ENCODE assay signal across 13 cellular contexts in the genomic region with DNA sequence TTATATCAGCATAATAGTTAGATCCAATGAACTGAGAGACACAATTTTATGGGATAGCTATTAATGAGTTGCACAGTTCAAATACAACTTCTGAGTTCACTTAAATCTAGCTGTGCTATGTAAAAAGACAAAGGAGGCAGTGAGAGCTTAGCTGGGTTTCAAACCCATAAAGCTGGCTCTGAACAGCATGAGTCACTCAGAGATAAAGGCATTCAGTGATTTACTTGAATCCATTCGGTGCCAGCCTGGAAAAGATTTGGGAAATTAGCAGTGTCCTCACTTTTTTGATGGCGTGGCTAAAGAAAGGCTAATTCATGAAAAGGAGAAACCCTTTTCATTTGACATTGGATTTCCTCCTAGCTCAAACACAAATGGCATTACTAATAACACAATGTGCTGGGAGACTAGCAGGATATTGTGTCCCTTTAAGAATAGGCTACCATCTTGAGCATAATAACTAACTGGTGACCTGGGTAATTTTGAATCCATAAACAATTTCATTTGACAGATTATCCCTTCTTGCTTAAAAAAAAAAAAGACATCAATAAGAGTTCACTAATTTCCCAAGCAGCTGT.
DNase-seq lines count a peak whose midpoint lies in the region; ATAC-seq and TF ChIP-seq lines count a peak whose summit lies in the region.
"Had no signal": no experiment of that assay in that cellular context is flagged by ENCODE, and none has a peak within 500 bp of the region (broad histone marks: within the 10 kb centered on the region; RNA-seq: fewer than 3 reads in every experiment).

No MANE protein-coding gene starts in this region.

- H3K27me3 Mint-ChIP-seq in osteocyte (ENCODE audit: unreplicated experiment), result no peaks in the 10 kb centered on the region

- DNase-seq in EL (peak; percentile 30), NCI-H226 (peak; percentile 73), fibroblast of villous mesenchyme (ENCODE audit: low read depth) (peak; percentile 38), osteocyte (ENCODE audit: extremely low spot score, unreplicated experiment) (no peak), D341Med (ENCODE audit: low spot score) (no peak), AML-193 (lab: John Stamatoyannopoulos, UW) (no peak)
- DNase-seq: activated CD4-positive, alpha-beta T cell treated with anti-CD3 and anti-CD28 coated beads for 1 hour; activated gamma-delta T cell; NCI-H2107 had no signal

- no peaks in the 10 kb centered on the region for H3K36me3 Mint-ChIP-seq in osteocyte (ENCODE audit: unreplicated experiment)

- H3K9me3 Mint-ChIP-seq in osteocyte (ENCODE audit: unreplicated experiment), result peaks cover 3% of the 10 kb centered on the region
- H3K9me3 Mint-ChIP-seq: T-helper 2 cell treated with Interferon-gamma antibody and Interleukin-4, amounts not matched to agents 5 μg/mL and 100 μg/mL, for 36 hours had no signal

- peaks cover 70% of the 10 kb centered on the region for H3K4me1 Mint-ChIP-seq in osteocyte (ENCODE audit: unreplicated experiment)

- TF ChIP-seq CTCF in fibroblast of villous mesenchyme (IDR thresholded peaks at IDR 0.05; ENCODE audit: insufficient read depth, low read depth, low read length) (no peak), osteocyte (IDR thresholded peaks at IDR 0.05) (no peak)

- no peak overlapping the region for H3K4me3 Mint-ChIP-seq in osteocyte (ENCODE audit: unreplicated experiment)
- H3K4me3 Mint-ChIP-seq: T-helper 2 cell treated with Interferon-gamma antibody and Interleukin-4, amounts not matched to agents 5 μg/mL and 100 μg/mL, for 36 hours had no signal

- peak overlapping the region; percentile 93 for H3K27ac Mint-ChIP-seq in osteocyte (ENCODE audit: unreplicated experiment)
- H3K27ac Mint-ChIP-seq: T-helper 2 cell treated with Interferon-gamma antibody and Interleukin-4, amounts not matched to agents 5 μg/mL and 100 μg/mL, for 36 hours had no signal

- ATAC-seq in GM21786 (IDR thresholded peaks at IDR 0.05; ENCODE audit: unreplicated experiment) (no peak), GM21367 (IDR thresholded peaks at IDR 0.05; ENCODE audit: unreplicated experiment) (no peak)

- no peak overlapping the region for H3K4me3 ChIP-seq in fibroblast of villous mesenchyme (ENCODE audit: low read depth, low read length)
- H3K4me3 ChIP-seq: prostate gland had no signal

Comparison
In these comparisons a context has a peak if more than half of its experiments do, and no peak if none do; other contexts are left out.
1. DNase-seq: peak in EL (single experiment), NCI-H226 (single experiment) and fibroblast of villous mesenchyme (single experiment); none in osteocyte (single experiment), D341Med (single experiment) and AML-193 (0 of 2).